In the genomic region with DNA sequence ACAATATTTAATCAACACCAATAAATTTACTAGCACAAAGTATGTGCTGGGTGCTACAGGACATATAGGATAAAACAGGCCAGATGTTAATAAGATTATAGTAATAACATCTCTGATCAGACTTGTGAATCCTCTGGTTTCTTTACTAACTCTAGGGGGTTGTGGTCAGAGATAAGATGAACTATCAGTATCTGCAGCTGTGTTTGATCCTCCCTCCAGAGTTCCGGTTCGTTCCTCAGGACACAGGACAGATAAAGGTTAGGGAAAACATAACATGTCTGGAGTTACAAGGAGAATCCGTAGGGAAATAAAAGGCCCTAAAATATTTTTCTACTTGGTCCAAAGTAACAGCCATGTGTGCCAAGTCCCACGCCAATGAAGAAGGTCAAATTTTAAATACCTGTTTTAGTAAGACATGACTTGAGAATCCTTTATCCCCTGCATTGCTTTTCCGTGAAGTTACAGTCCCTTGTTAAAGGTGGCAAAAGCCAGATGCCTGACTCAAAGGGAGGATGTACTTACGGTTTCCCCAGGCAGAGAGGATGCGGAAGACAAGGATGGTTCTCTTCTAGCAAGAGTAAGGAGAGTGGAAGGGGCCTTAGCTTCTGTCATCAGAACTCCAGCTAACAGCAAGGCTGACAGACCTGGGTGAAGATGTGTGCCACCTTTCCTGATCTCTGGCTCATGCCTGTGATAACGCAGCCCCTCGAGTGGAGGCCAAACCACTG, we compare ENCODE assay signal across 28 cellular contexts. TPM values are rescaled to one million over a fixed set of nuclear protein-coding genes. Genes with fewer than 3 reads are reported as not detected.
A peak's percentile ranks its signal among the peaks of the same experiment; 100 is the strongest.
DNase-seq lines count a peak whose midpoint lies in the region; ATAC-seq, FAIRE-seq and TF ChIP-seq lines count a peak whose summit lies in the region.
"Had no signal": no experiment of that assay in that cellular context is flagged by ENCODE, and none has a peak within 500 bp of the region (broad histone marks: within the 10 kb centered on the region; RNA-seq: fewer than 3 reads in every experiment).

No MANE protein-coding gene starts in this region.

- intact Hi-C loops in CD8-positive, alpha-beta T cell (cut with DNase I, micrococcal nuclease) = no loop called here
- intact Hi-C loops in K562 (cut with micrococcal nuclease) = no loop called here
- intact Hi-C loops in natural killer cell (cut with micrococcal nuclease) = no loop called here

- H3K27me3 ChIP-seq in CD8-positive, alpha-beta T cell (ENCODE audit: insufficient read depth, low read length) = no peaks in the 10 kb centered on the region
- H3K27me3 ChIP-seq in K562 (ENCODE audit: control insufficient read depth in 2 of 2, insufficient read depth in 2 of 2, low read length in 2 of 2) = no peaks in the 10 kb centered on the region
- H3K27me3 ChIP-seq: BLaER1, sigmoid colon, tibial artery, vagina had no signal

- H3K4me3 ChIP-seq in CD8-positive, alpha-beta T cell (ENCODE audit: low read depth, low read length) = no peak overlapping the region
- no peak overlapping the region for H3K4me3 ChIP-seq in K562
- H3K4me3 ChIP-seq: BLaER1, sigmoid colon, tibial artery, vagina had no signal

- H3K4me2 ChIP-seq in K562 (ENCODE audit: insufficient read depth, low read length) = peak overlapping the region; percentile 21; the same call in 1 of the 2 replicates
- H3K4me2 ChIP-seq: BLaER1 had no signal

- POLR2A ChIA-PET in CD8-positive, alpha-beta T cell (lab: Charles Lee) = no interaction called here
- POLR2A ChIA-PET in K562 (lab: Yijun Ruan, JAX) = interaction anchor here (0.5 to 1.7 kb wide), 4 partner anchors 12 to 95 kb away, joined by 3 to 5 read pairs (median 4); no protein-coding TSS in a partner anchor

- H4K20me1 ChIP-seq in K562 (replicated peaks; ENCODE audit: control insufficient read depth, insufficient read depth, low read length) = peaks cover 7% of the 10 kb centered on the region

- no peak for TF ChIP-seq POLR2A in K562 (conservative IDR thresholded peaks at IDR 0.05)

- H2AFZ ChIP-seq in K562 (ENCODE audit: low read depth, low read length) = no peak overlapping the region

- no peaks in the 10 kb centered on the region for H3K9me1 ChIP-seq in K562 (ENCODE audit: control insufficient read depth, insufficient read depth, low read length)

- 37% methylated on average over 9 of the region's 9 CpGs for WGBS in K562 (ENCODE audit: insufficient coverage, low coverage, missing lambda C conversion rate)

- no peak overlapping the region for H3K4me3 Mint-ChIP-seq in CD8-positive, alpha-beta T cell
- H3K4me3 Mint-ChIP-seq in natural killer cell = peak overlapping the region; percentile 81
- H3K4me3 Mint-ChIP-seq: activated naive CD4-positive, alpha-beta T cell treated with anti-CD3 and anti-CD28 coated beads, Interleukin-2, amount 50 U/mL, for 24 hours; T-helper 1 cell treated with Interleukin-12 subunit alpha and Interleukin-12 subunit beta and Interleukin-4 antibody, amounts not matched to agents 30 μg/mL and 1 μg/mL, for 36 hours had no signal

- no peak for ATAC-seq in CD8-positive, alpha-beta T cell
- ATAC-seq in K562 = peak; percentile 77
- ATAC-seq in natural killer cell = peak in 1 of 3 donors; percentile 15
- ATAC-seq in GM18502 (IDR thresholded peaks at IDR 0.05; ENCODE audit: poor library complexity, unreplicated experiment) = no peak
- ATAC-seq: left ventricle myocardium superior had no signal

- H3K27me3 Mint-ChIP-seq in CD8-positive, alpha-beta T cell (ENCODE audit: low read depth) = no peaks in the 10 kb centered on the region
- no peaks in the 10 kb centered on the region for H3K27me3 Mint-ChIP-seq in natural killer cell (ENCODE audit: low read depth in 2 of 2)
- H3K27me3 Mint-ChIP-seq: activated naive CD4-positive, alpha-beta T cell treated with anti-CD3 and anti-CD28 coated beads, Interleukin-2, amount 50 U/mL, for 24 hours; progenitor cell of endocrine pancreas had no signal

- peak overlapping the region; percentile 72 for H3K27ac Mint-ChIP-seq in CD8-positive, alpha-beta T cell
- peak overlapping the region; percentile 90 to 95 for H3K27ac Mint-ChIP-seq in natural killer cell
- H3K27ac Mint-ChIP-seq: activated naive CD4-positive, alpha-beta T cell treated with anti-CD3 and anti-CD28 coated beads, Interleukin-2, amount 50 U/mL, for 24 hours; activated T-helper 2 cell treated with anti-CD3 and anti-CD28 coated beads, Interferon-gamma antibody, Interleukin-2, Interleukin-4, amounts not matched to agents 10 μg/mL and 5 μg/mL and 100 μg/mL, durations not matched to agents 14 hours and 24 hours and 36 hours; progenitor cell of endocrine pancreas had no signal

- H3K4me1 ChIP-seq in CD8-positive, alpha-beta T cell (ENCODE audit: insufficient read depth, low read length) = peaks cover 8% of the 10 kb centered on the region
- peaks cover 3 to 23% of the 10 kb centered on the region in 2 experiments; a peak in 3 of 5 replicates for H3K4me1 ChIP-seq in K562 (replicated peaks in 1 of 2; ENCODE audit: control insufficient read depth in 2 of 2, insufficient read depth in 2 of 2, low read length in 2 of 2)

- DNase-seq in CD8-positive, alpha-beta T cell = no peak
- DNase-seq in OCI-M1 (lab: John Stamatoyannopoulos, UW) (peak; percentile 65), K562 (ENCODE audit: extremely low read depth in 1 of 4, low spot score in 3 of 4) (peak; percentile 60 to 67 (median 66)), natural killer cell (no peak), caudate nucleus (lab: John Stamatoyannopoulos, UW) (no peak), NCI-H2196 treated with DMSO at 0.1 percent for 48 hours (lab: John Stamatoyannopoulos, UW; ENCODE audit: unreplicated experiment) (no peak)
- DNase-seq: activated CD4-positive, alpha-beta T cell treated with anti-CD3 and anti-CD28 coated beads for 4 hours; cortex of kidney; effector memory CD4-positive, alpha-beta T cell; HCEC 1CT; head of caudate nucleus; IMR-90; kidney; left ventricle myocardium superior; NCI-H510A; nucleus accumbens; sigmoid colon; stimulated activated CD4-positive, alpha-beta T cell treated with anti-CD3 and anti-CD28 coated beads, Interleukin-12 subunit alpha, Interleukin-12 subunit beta, amount 100 ng/mL, for 4 hours; stimulated activated CD4-positive, alpha-beta T cell treated with anti-CD3 and anti-CD28 coated beads, Interleukin-2, amount 100 ng/mL, for 48 hours; tibial artery had no signal

- H3K4me1 Mint-ChIP-seq in CD8-positive, alpha-beta T cell (ENCODE audit: low read depth) = peaks cover 47% of the 10 kb centered on the region
- H3K4me1 Mint-ChIP-seq in natural killer cell = peaks cover 54 to 58% of the 10 kb centered on the region in 2 donors

- BruUV-seq in K562 (replicated peaks; lab: Mats Ljungman, UMichigan) = no TSS peak

- FAIRE-seq in K562 (lab: Jason Lieb, UNC) = peak; percentile 80
- FAIRE-seq: bronchial epithelial cell, kidney had no signal

- H3K27ac ChIP-seq in CD8-positive, alpha-beta T cell (ENCODE audit: low read depth, low read length) = no peak overlapping the region
- H3K27ac ChIP-seq in K562 (ENCODE audit: extremely low read depth, low read depth, low read length) (peak overlapping the region; percentile 35), caudate nucleus (ENCODE audit: low read depth, low read length) (no peak overlapping the region)
- H3K27ac ChIP-seq: BLaER1, sigmoid colon, tibial artery, vagina had no signal

- no peak overlapping the region; a peak in 1 of 4 replicates for H3K9ac ChIP-seq in K562 (ENCODE audit: insufficient read depth in 1 of 2, low read depth in 2 of 2, low read length in 2 of 2)
- H3K9ac ChIP-seq: BLaER1 had no signal

- peaks cover 68% of the 10 kb centered on the region for H3K36me3 Mint-ChIP-seq in CD8-positive, alpha-beta T cell
- no peaks in the 10 kb centered on the region for H3K36me3 Mint-ChIP-seq in natural killer cell

- no peak for TF ChIP-seq CTCF in CD8-positive, alpha-beta T cell (IDR thresholded peaks at IDR 0.05)
- no peak for TF ChIP-seq CTCF in K562 (IDR thresholded peaks at IDR 0.05 in 2 of 3, conservative IDR thresholded peaks at IDR 0.05 in 1 of 3; ENCODE audit: insufficient read depth in 2 of 3, low read depth in 1 of 3, low read length in 3 of 3)
- no peak for TF ChIP-seq CTCF in natural killer cell (IDR thresholded peaks at IDR 0.05)

- no peak for TF ChIP-seq RAD21 in K562 (CRISPR knock-in tag; conservative IDR thresholded peaks at IDR 0.05 in 1 of 2, IDR thresholded peaks at IDR 0.05 in 1 of 2)

- peak; percentile 95 for TF ChIP-seq EP300 in K562 (IDR thresholded peaks at IDR 0.05; ENCODE audit: low read length)

- CTCF ChIA-PET in CD8-positive, alpha-beta T cell (lab: Charles Lee) = interaction anchor here (0.7 kb wide), 1 partner anchor 57 kb away, joined by 4 read pairs; no protein-coding TSS in a partner anchor
- CTCF ChIA-PET in K562 (lab: Yijun Ruan, JAX; ENCODE audit: low intra/inter-chr PET ratio) = no interaction called here

- peaks cover 81% of the 10 kb centered on the region for H3K79me2 ChIP-seq in K562 (ENCODE audit: control insufficient read depth, insufficient read depth, low read length)

- H3K36me3 ChIP-seq in CD8-positive, alpha-beta T cell (ENCODE audit: insufficient read depth, low read length) = peaks cover 13% of the 10 kb centered on the region
- H3K36me3 ChIP-seq in K562 (ENCODE audit: control insufficient read depth, insufficient read depth, low read length) = peaks cover 71% of the 10 kb centered on the region

- in situ Hi-C loops in K562 (cut with MboI) = no loop called here

- peaks cover 2% of the 10 kb centered on the region for H3K9me3 Mint-ChIP-seq in CD8-positive, alpha-beta T cell
- no peaks in the 10 kb centered on the region for H3K9me3 Mint-ChIP-seq in natural killer cell
- H3K9me3 Mint-ChIP-seq: activated naive CD4-positive, alpha-beta T cell treated with anti-CD3 and anti-CD28 coated beads, Interleukin-2, amount 50 U/mL, for 24 hours had no signal

- H3K9me3 ChIP-seq in CD8-positive, alpha-beta T cell (ENCODE audit: low read length) = no peaks in the 10 kb centered on the region
- no peaks in the 10 kb centered on the region; the same call in 1 of the 2 replicates for H3K9me3 ChIP-seq in K562 (replicated peaks; ENCODE audit: control insufficient read depth, insufficient read depth, low read depth, low read length)
- H3K9me3 ChIP-seq: sigmoid colon, tibial artery, vagina had no signal

RNA-seq across cellular contexts. Expression of a gene that starts 44.4 kb away (rescaled TPM):
- total RNA-seq in CD8-positive, alpha-beta T cell = 10 to 100 TPM; 18.4 to 19.7 TPM
- 83.2 and 85.7 TPM in 2 replicates for total RNA-seq in K562 (2011; cell fraction: chromatin; rRNA removed; ENCODE audit: low replicate concordance)
- total RNA-seq in K562 (2011; cell fraction: nucleolus; rRNA removed) = 15.8 and 19.9 TPM in 2 replicates
- total RNA-seq in K562 (2011; cell fraction: nucleoplasm; rRNA removed) = 25.1 and 27.5 TPM in 2 replicates
- total RNA-seq in K562 (2014; rRNA removed) (9.0 and 9.5 TPM in 2 replicates), K562 (2014; rRNA removed; fragmentation: Illumina TruSeq; extraction: Trizol) (16.0 and 18.7 TPM in 2 replicates), K562 (2015; rRNA removed; fragmentation: Illumina TruSeq; extraction: Trizol) (13.0 and 13.6 TPM in 2 replicates), K562 (2021) (14.7 TPM in 2 replicates), natural killer cell (10 to 100 TPM; 24.7 to 30.3 (median 28.6) TPM)
- polyA plus RNA-seq in K562 (2011; rRNA removed) (17.4 and 17.9 TPM in 2 replicates), K562 (2014; fragmentation: Illumina TruSeq; extraction: Trizol) (11.8 and 13.0 TPM in 2 replicates), K562 (2014; fragmentation: Nextera tagmentation; extraction: Ambion mirVana) (1 to 10 TPM; 3.5 to 4.2 TPM), K562 (2014; rRNA removed) (10.1 and 11.9 TPM in 2 replicates)
- polyA plus RNA-seq in K562 (2011; cell fraction: cytosol; rRNA removed) = 6.1 and 8.0 TPM in 2 replicates
- polyA plus RNA-seq in K562 (2011; cell fraction: nucleus; rRNA removed) = 14.6 and 18.0 TPM in 2 replicates
- polyA plus RNA-seq in K562 (2012) = 7.9 and 12.6 TPM in 2 replicates
- polyA minus RNA-seq in K562 (2011; rRNA and poly(A)+ RNA removed) = 26.5 and 30.1 TPM in 2 replicates
- 7.4 and 10.6 TPM in 2 replicates for polyA minus RNA-seq in K562 (2011; cell fraction: cytosol; rRNA and poly(A)+ RNA removed)
- polyA minus RNA-seq in K562 (2011; cell fraction: nucleus; rRNA and poly(A)+ RNA removed) = 15.9 and 24.1 TPM in 2 replicates

Comparison
In these comparisons a context has a peak if more than half of its experiments do, and no peak if none do; other contexts are left out.
1. DNase-seq: peak in OCI-M1 (single experiment) and K562 (4 of 4); none in CD8-positive, alpha-beta T cell (0 of 7), natural killer cell (single experiment), caudate nucleus (0 of 61) and NCI-H2196 treated with DMSO at 0.1 percent for 48 hours (single experiment).